ENCODE assay signal across 11 cellular contexts in the genomic region with DNA sequence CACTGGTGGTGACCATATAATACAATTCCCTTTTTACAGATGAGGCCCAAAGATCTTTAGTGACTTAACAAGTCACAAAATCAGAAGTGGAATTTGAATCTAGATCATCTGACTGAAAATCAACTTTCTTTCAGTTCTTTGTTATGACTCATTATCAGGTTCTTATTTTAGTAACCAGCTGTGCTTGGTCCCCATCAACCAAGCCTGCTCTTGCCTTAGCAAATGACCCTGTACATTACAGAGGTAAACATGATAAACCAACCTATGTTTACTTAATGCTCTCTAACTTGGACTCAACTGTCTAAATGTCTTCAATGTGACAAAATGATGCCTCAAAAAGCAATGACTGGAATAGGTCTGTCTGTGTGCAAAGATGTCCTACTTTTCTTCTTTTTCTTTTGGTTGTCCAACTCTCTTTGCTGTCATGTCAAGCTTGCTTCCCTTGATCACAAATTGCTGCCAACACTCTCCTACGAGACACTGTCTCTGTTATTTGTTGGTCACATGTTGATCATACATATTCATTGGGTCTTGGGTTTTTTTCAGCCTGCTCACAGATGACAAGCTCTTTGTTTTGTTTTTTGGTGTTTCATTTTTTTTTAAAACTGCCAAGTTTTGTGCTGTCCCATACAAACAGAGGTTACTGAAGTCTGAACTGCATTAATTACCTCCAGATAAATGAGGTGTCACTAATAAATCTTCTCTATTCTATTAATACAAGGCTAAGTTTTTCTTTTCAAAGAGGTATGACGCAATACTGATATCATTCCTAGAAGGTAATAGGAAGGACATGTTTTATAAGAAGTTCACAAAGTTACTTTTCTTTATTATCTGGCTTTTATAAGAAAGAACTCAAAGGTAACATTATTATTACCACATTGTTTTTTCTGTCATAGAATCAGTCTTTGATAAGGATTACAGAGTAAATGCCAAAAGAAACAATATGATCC.
A peak's percentile ranks its signal among the peaks of the same experiment; 100 is the strongest.
DNase-seq lines count a peak whose midpoint lies in the region; ATAC-seq and TF ChIP-seq lines count a peak whose summit lies in the region.
"Had no signal": no experiment of that assay in that cellular context is flagged by ENCODE, and none has a peak within 500 bp of the region (broad histone marks: within the 10 kb centered on the region; RNA-seq: fewer than 3 reads in every experiment).

No MANE protein-coding gene starts in this region.

- H3K4me1 Mint-ChIP-seq in activated naive CD4-positive, alpha-beta T cell treated with anti-CD3 and anti-CD28 coated beads for 36 hours (ENCODE audit: low read depth): peaks cover 27% of the 10 kb centered on the region
- peaks cover 23% of the 10 kb centered on the region for H3K4me1 Mint-ChIP-seq in stimulated activated effector memory CD8-positive, alpha-beta T cell treated with anti-CD3 and anti-CD28 coated beads, Interleukin-12 subunit alpha, Interleukin-12 subunit beta, amount 100 ng/mL, for 72 hours

- H3K27me3 Mint-ChIP-seq in activated naive CD4-positive, alpha-beta T cell treated with anti-CD3 and anti-CD28 coated beads for 36 hours (ENCODE audit: low read depth): no peaks in the 10 kb centered on the region

- H3K36me3 ChIP-seq in aorta (ENCODE audit: control insufficient read depth in 1 of 2, insufficient read depth in 2 of 2, low read length in 1 of 2): peaks cover 0 to 3% of the 10 kb centered on the region in 2 donors

- CTCF ChIA-PET in activated naive CD4-positive, alpha-beta T cell treated with anti-CD3 and anti-CD28 coated beads for 36 hours (lab: Charles Lee): interaction anchor here (0.6 kb wide), 1 partner anchor 54 kb away, joined by 4 read pairs; no protein-coding TSS in a partner anchor

- DNase-seq in activated naive CD4-positive, alpha-beta T cell treated with anti-CD3 and anti-CD28 coated beads for 36 hours: peak; percentile 13
- DNase-seq in activated naive CD4-positive, alpha-beta T cell treated with anti-CD3 and anti-CD28 coated beads, Interleukin-2, amount 50 U/mL, for 16 hours: no peak
- no peak for DNase-seq in stimulated activated effector memory CD8-positive, alpha-beta T cell treated with anti-CD3 and anti-CD28 coated beads, Interleukin-12 subunit alpha, Interleukin-12 subunit beta, amount 100 ng/mL, for 72 hours (ENCODE audit: low spot score in 2 of 2)
- no peak for DNase-seq in aorta
- DNase-seq in NCI-H526 (lab: John Stamatoyannopoulos, UW): no peak
- DNase-seq in NCI-H345 treated with DMSO at 0.1 percent for 48 hours (lab: John Stamatoyannopoulos, UW; ENCODE audit: unreplicated experiment): no peak
- DNase-seq: ACHN, brain microvascular endothelial cell, NCI-H2081 had no signal

- intact Hi-C loops in activated naive CD4-positive, alpha-beta T cell treated with anti-CD3 and anti-CD28 coated beads for 36 hours (cut with micrococcal nuclease): loop anchor here (1.0 to 10.0 kb wide), 7 partner anchors 9 to 356 kb away; no protein-coding TSS in a partner anchor
- intact Hi-C loops in aorta (cut with DNase I): no loop called here

- H3K27ac ChIP-seq in aorta (ENCODE audit: low read depth in 1 of 2, low read length in 2 of 2): no peak overlapping the region
- H3K27ac ChIP-seq: brain microvascular endothelial cell had no signal

- H3K9me3 Mint-ChIP-seq in activated naive CD4-positive, alpha-beta T cell treated with anti-CD3 and anti-CD28 coated beads for 36 hours: peaks cover 20% of the 10 kb centered on the region
- H3K9me3 Mint-ChIP-seq in stimulated activated effector memory CD8-positive, alpha-beta T cell treated with anti-CD3 and anti-CD28 coated beads, Interleukin-12 subunit alpha, Interleukin-12 subunit beta, amount 100 ng/mL, for 72 hours: peaks cover 12% of the 10 kb centered on the region

- H3K36me3 Mint-ChIP-seq in activated naive CD4-positive, alpha-beta T cell treated with anti-CD3 and anti-CD28 coated beads for 36 hours (ENCODE audit: low read depth): peaks cover 57% of the 10 kb centered on the region
- peaks cover 77% of the 10 kb centered on the region for H3K36me3 Mint-ChIP-seq in stimulated activated effector memory CD8-positive, alpha-beta T cell treated with anti-CD3 and anti-CD28 coated beads, Interleukin-12 subunit alpha, Interleukin-12 subunit beta, amount 100 ng/mL, for 72 hours

- no peaks in the 10 kb centered on the region for H3K27me3 ChIP-seq in aorta (ENCODE audit: control insufficient read depth in 1 of 2, insufficient read depth in 2 of 2, low read length in 1 of 2)
- H3K27me3 ChIP-seq: brain microvascular endothelial cell had no signal

- TF ChIP-seq EP300 in Ishikawa (IDR thresholded peaks at IDR 0.05; ENCODE audit: borderline replicate concordance): no peak

- ATAC-seq in HG02642 (IDR thresholded peaks at IDR 0.05; ENCODE audit: poor library complexity, unreplicated experiment) (peak; percentile 94), aorta (ENCODE audit: low FRiP score) (no peak)
- peak; percentile 92 for ATAC-seq in stimulated activated effector memory CD8-positive, alpha-beta T cell treated with anti-CD3 and anti-CD28 coated beads, Interleukin-12 subunit alpha, Interleukin-12 subunit beta, amount 100 ng/mL, for 72 hours

- H3K9me3 ChIP-seq in aorta (ENCODE audit: control insufficient read depth, low read length): peaks cover 2% of the 10 kb centered on the region

- H3K4me3 Mint-ChIP-seq in activated naive CD4-positive, alpha-beta T cell treated with anti-CD3 and anti-CD28 coated beads for 36 hours: no peak overlapping the region
- H3K4me3 Mint-ChIP-seq in stimulated activated effector memory CD8-positive, alpha-beta T cell treated with anti-CD3 and anti-CD28 coated beads, Interleukin-12 subunit alpha, Interleukin-12 subunit beta, amount 100 ng/mL, for 72 hours: no peak overlapping the region

- 74 to 75% methylated on average over 2 of the region's 2 CpGs for WGBS in aorta, 2 donors

- H3K4me1 ChIP-seq in aorta (ENCODE audit: control insufficient read depth in 1 of 2, insufficient read depth in 2 of 2, low read length in 2 of 2): no peaks in the 10 kb centered on the region

- H3K27ac Mint-ChIP-seq in activated naive CD4-positive, alpha-beta T cell treated with anti-CD3 and anti-CD28 coated beads for 36 hours: no peak overlapping the region
- peak overlapping the region; percentile 16 for H3K27ac Mint-ChIP-seq in stimulated activated effector memory CD8-positive, alpha-beta T cell treated with anti-CD3 and anti-CD28 coated beads, Interleukin-12 subunit alpha, Interleukin-12 subunit beta, amount 100 ng/mL, for 72 hours

- no peak for TF ChIP-seq RAD21 in Ishikawa (IDR thresholded peaks at IDR 0.05; ENCODE audit: low read depth)

- no peak overlapping the region for H3K4me3 ChIP-seq in aorta (ENCODE audit: low read length in 2 of 2)

TF ChIP-seq in Ishikawa, 13 proteins besides CTCF, POLR2A, EP300 and RAD21:
- TF ChIP-seq, protein P1, sequence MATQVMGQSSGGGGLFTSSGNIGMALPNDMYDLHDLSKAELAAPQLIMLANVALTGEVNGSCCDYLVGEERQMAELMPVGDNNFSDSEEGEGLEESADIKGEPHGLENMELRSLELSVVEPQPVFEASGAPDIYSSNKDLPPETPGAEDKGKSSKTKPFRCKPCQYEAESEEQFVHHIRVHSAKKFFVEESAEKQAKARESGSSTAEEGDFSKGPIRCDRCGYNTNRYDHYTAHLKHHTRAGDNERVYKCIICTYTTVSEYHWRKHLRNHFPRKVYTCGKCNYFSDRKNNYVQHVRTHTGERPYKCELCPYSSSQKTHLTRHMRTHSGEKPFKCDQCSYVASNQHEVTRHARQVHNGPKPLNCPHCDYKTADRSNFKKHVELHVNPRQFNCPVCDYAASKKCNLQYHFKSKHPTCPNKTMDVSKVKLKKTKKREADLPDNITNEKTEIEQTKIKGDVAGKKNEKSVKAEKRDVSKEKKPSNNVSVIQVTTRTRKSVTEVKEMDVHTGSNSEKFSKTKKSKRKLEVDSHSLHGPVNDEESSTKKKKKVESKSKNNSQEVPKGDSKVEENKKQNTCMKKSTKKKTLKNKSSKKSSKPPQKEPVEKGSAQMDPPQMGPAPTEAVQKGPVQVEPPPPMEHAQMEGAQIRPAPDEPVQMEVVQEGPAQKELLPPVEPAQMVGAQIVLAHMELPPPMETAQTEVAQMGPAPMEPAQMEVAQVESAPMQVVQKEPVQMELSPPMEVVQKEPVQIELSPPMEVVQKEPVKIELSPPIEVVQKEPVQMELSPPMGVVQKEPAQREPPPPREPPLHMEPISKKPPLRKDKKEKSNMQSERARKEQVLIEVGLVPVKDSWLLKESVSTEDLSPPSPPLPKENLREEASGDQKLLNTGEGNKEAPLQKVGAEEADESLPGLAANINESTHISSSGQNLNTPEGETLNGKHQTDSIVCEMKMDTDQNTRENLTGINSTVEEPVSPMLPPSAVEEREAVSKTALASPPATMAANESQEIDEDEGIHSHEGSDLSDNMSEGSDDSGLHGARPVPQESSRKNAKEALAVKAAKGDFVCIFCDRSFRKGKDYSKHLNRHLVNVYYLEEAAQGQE (IDR thresholded peaks at IDR 0.05; ENCODE audit: low read depth): no peak
- TF ChIP-seq CEBPB (IDR thresholded peaks at IDR 0.05): 0 out of 2 replicates have a peak, but pooled peaks have one; percentile 41
